10 cellular contexts compared by ENCODE assay signal in the genomic region with DNA sequence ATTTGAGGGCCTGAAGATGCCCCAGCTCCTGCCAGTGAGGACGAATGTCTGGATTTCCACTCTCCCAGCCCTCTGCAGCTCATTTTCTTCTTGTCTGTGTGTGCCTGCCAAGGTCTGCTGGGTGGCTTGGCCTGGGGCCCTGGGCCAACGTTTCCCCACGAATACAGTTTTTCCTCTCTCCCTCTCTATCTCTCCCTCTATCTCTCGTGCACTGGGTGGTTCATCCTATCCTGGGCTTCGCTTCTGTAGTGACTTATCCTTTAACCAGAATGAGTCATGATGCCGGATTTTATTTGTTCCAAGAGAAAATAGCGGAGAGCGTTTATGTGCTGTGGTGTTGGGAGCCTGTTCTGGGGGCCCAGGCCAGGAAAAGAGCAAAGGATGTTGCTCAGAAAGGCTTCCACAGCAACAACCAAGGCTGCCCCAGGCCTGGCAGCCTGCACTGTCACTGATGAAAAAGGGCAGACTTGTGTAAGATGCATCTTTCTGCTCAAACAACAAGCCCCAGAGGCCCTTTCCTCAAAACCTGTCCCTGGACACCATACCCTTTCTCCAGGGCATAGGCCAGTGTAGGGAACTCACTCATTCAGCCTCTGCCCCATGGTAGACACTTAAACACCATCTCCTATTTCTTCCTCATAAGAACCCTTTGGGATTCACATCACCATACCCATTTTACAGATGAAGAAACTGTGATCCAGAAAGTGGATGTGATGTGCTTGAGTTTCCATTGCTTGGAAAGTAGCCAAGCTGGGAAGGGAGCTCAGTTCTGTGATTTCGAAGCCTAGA. TPM values are rescaled to one million over a fixed set of nuclear protein-coding genes. Genes with fewer than 3 reads are reported as not detected.
A peak's percentile ranks its signal among the peaks of the same experiment; 100 is the strongest.
DNase-seq lines count a peak whose midpoint lies in the region; ATAC-seq and TF ChIP-seq lines count a peak whose summit lies in the region.
"Had no signal": no experiment of that assay in that cellular context is flagged by ENCODE, and none has a peak within 500 bp of the region (broad histone marks: within the 10 kb centered on the region; RNA-seq: fewer than 3 reads in every experiment).

No MANE protein-coding gene starts in this region.

- intact Hi-C loops in left cardiac atrium (cut with DNase I) = loop anchor here (5.0 kb wide), 1 partner anchor 132 kb away; no protein-coding TSS in a partner anchor
- intact Hi-C loops in spleen (cut with DNase I; ENCODE audit: low total_unique reads) = loop anchor here (5.0 to 10.0 kb wide), 2 partner anchors 77 to 140 kb away; no protein-coding TSS in a partner anchor

- no peaks in the 10 kb centered on the region for H3K9me3 ChIP-seq in spleen

- no peak for TF ChIP-seq CTCF in HFF-Myc (IDR thresholded peaks at IDR 0.05; ENCODE audit: low read depth, low read length, missing control alignments)
- no peak for TF ChIP-seq CTCF in spleen (IDR thresholded peaks at IDR 0.05 in 8 of 11, conservative IDR thresholded peaks at IDR 0.05 in 3 of 11)

- 60 to 87% (median 76%) methylated on average over 9 of the region's 9 CpGs for WGBS in spleen, 5 donors

- peaks cover 0 to 4% (median 0%) of the 10 kb centered on the region in 6 donors for H3K4me1 ChIP-seq in spleen

- peak; percentile 73 to 89 for ATAC-seq in left cardiac atrium
- ATAC-seq in GM18511 (IDR thresholded peaks at IDR 0.05; ENCODE audit: unreplicated experiment) = no peak
- no peak for ATAC-seq in HG03520 (IDR thresholded peaks at IDR 0.05; ENCODE audit: unreplicated experiment)
- ATAC-seq: stimulated activated effector memory CD8-positive, alpha-beta T cell treated with anti-CD3 and anti-CD28 coated beads, Interleukin-12 subunit alpha, Interleukin-12 subunit beta, amount 100 ng/mL, for 72 hours had no signal

- DNase-seq in HFF-Myc (ENCODE audit: extremely low read depth, low read depth) (peak; percentile 82), amniotic stem cell (lab: John Stamatoyannopoulos, UW) (peak; percentile 92), left cardiac atrium (peak; percentile 49), spleen (no peak), HUDEP-2 (lab: John Stamatoyannopoulos, UW; ENCODE audit: unreplicated experiment in 76 of 76) (no peak)
- no peak for DNase-seq in effector CD4-positive, alpha-beta T cell
- DNase-seq: NCI-H2107 had no signal

- H3K36me3 ChIP-seq in spleen = no peaks in the 10 kb centered on the region

- H3K4me3 ChIP-seq in HFF-Myc (replicated peaks; ENCODE audit: low read depth, low read length) = no peak overlapping the region
- no peak overlapping the region for H3K4me3 ChIP-seq in spleen

- peak overlapping the region in 5 of 8 donors; percentile 12 to 36 (median 15) for H3K27ac ChIP-seq in spleen

- TF ChIP-seq POLR2A in spleen (IDR thresholded peaks at IDR 0.05) = no peak

- H3K27me3 ChIP-seq in spleen (replicated peaks in 1 of 7) = peaks cover 0 to 26% (median 0%) of the 10 kb centered on the region in 7 donors

RNA-seq across cellular contexts. Expression of a gene that starts 47.3 kb away (rescaled TPM):
- 10 to 100 TPM; 22.4 to 23.8 TPM for total RNA-seq in left cardiac atrium
- 10 to 100 TPM in 1 of 7 donors, 1 to 10 TPM in 6; 4.7 to 17.2 (median 7.2) TPM for total RNA-seq in spleen
- 1 to 10 TPM in 1 of 3 donors, under 1 TPM in 2; 0.27 to 1.1 (median 0.37) TPM for polyA plus RNA-seq in spleen

Comparison
In these comparisons a context has a peak if more than half of its experiments do, and no peak if none do; other contexts are left out.
1. DNase-seq: peak in HFF-Myc (single experiment), amniotic stem cell (single experiment) and left cardiac atrium (single experiment); none in spleen (single experiment), HUDEP-2 (0 of 76) and effector CD4-positive, alpha-beta T cell (single experiment).
2. ATAC-seq: peak in left cardiac atrium (2 of 2); none in GM18511 (single experiment) and HG03520 (single experiment).